Comparison of ENCODE assay signal across 1 cellular context in genomic region chr7:152469576-152469975, GRCh38.
TF ChIP-seq lines count a peak whose summit lies in the region.

No MANE protein-coding gene starts in this region.

TF ChIP-seq in K562, 482 proteins besides CTCF, POLR2A, EP300 and RAD21:
- TF ChIP-seq ZBTB33 (CRISPR knock-in tag; IDR thresholded peaks at IDR 0.05) (peak; percentile 40; the same call in 1 of the 2 replicates), L3MBTL2 (IDR thresholded peaks at IDR 0.05) (peak; percentile 44; the same call in 1 of the 2 replicates), MGA (IDR thresholded peaks at IDR 0.05) (peak; percentile 65; the same call in 1 of the 2 replicates), E2F6 (IDR thresholded peaks at IDR 0.05; ENCODE audit: borderline replicate concordance in 1 of 2, extremely low read depth in 1 of 2, insufficient read depth in 1 of 2, insufficient read length in 1 of 2, low read depth in 1 of 2, low read length in 1 of 2, poor library complexity in 1 of 2, severe bottlenecking in 1 of 2) (peak in 1 of 2 experiments; percentile 73)
